ENCODE assay signal across 14 cellular contexts in genomic region chr3:197236362-197236761, GRCh38.
DNase-seq lines count a peak whose midpoint lies in the region; ATAC-seq, FAIRE-seq and TF ChIP-seq lines count a peak whose summit lies in the region.
"Had no signal": no experiment of that assay in that cellular context is flagged by ENCODE, and none has a peak within 500 bp of the region (broad histone marks: within the 10 kb centered on the region; RNA-seq: fewer than 3 reads in every experiment).

No MANE protein-coding gene starts in this region.

- H3K9me3 ChIP-seq in Caco-2: peaks cover 11% of the 10 kb centered on the region
- no peaks in the 10 kb centered on the region for H3K9me3 ChIP-seq in colonic mucosa
- H3K9me3 ChIP-seq in liver (ENCODE audit: control insufficient read depth in 4 of 4, low read length in 3 of 4): no peaks in the 10 kb centered on the region
- H3K9me3 ChIP-seq in small intestine (ENCODE audit: control insufficient read depth, low read depth): no peaks in the 10 kb centered on the region

- H3K9me3 Mint-ChIP-seq in Caco-2 (ENCODE audit: unreplicated experiment) (peaks cover 27% of the 10 kb centered on the region), osteocyte (ENCODE audit: unreplicated experiment) (peaks cover 17% of the 10 kb centered on the region)
- no peaks in the 10 kb centered on the region for H3K9me3 Mint-ChIP-seq in stimulated activated memory B cell treated with anti-CD40 and anti-IgM and Interleukin-4, amounts not matched to agents 10 μg/mL and 1 μg/mL and 100 μg/mL, for 72 hours

- H3K27me3 Mint-ChIP-seq in Caco-2 (ENCODE audit: insufficient read depth, unreplicated experiment) (no peaks in the 10 kb centered on the region), osteocyte (ENCODE audit: unreplicated experiment) (no peaks in the 10 kb centered on the region)
- H3K27me3 Mint-ChIP-seq in stimulated activated memory B cell treated with anti-CD40 and anti-IgM and Interleukin-4, amounts not matched to agents 10 μg/mL and 1 μg/mL and 100 μg/mL, for 72 hours: no peaks in the 10 kb centered on the region
- H3K27me3 Mint-ChIP-seq: CD8-positive, alpha-beta memory T cell had no signal

- peak overlapping the region; percentile 7 for H3K27ac ChIP-seq in colonic mucosa
- peak overlapping the region; percentile 22 to 43 for H3K27ac ChIP-seq in liver (ENCODE audit: low read depth in 1 of 2, low read length in 2 of 2)
- no peak overlapping the region for H3K27ac ChIP-seq in small intestine (ENCODE audit: low read depth in 1 of 2, low read length in 1 of 2)
- H3K27ac ChIP-seq: BLaER1 had no signal

- H3K4me1 Mint-ChIP-seq in Caco-2 (ENCODE audit: low read depth, unreplicated experiment) (peaks cover 25% of the 10 kb centered on the region), osteocyte (ENCODE audit: unreplicated experiment) (peaks cover 49% of the 10 kb centered on the region)
- H3K4me1 Mint-ChIP-seq in stimulated activated memory B cell treated with anti-CD40 and anti-IgM and Interleukin-4, amounts not matched to agents 10 μg/mL and 1 μg/mL and 100 μg/mL, for 72 hours: peaks cover 67% of the 10 kb centered on the region

- CTCF ChIA-PET in Caco-2 (lab: Charles Lee): no interaction called here

- H3K9ac ChIP-seq in colonic mucosa (ENCODE audit: low read depth in 2 of 2, low read length in 2 of 2): no peak overlapping the region
- H3K9ac ChIP-seq in liver (ENCODE audit: low read depth in 1 of 2, low read length in 2 of 2): no peak overlapping the region
- H3K9ac ChIP-seq: BLaER1 had no signal

- POLR2A ChIA-PET in Caco-2 (lab: Charles Lee): no interaction called here

- H3K36me3 ChIP-seq in Caco-2 (ENCODE audit: control insufficient read depth, insufficient read depth, low read length): no peaks in the 10 kb centered on the region
- no peaks in the 10 kb centered on the region for H3K36me3 ChIP-seq in colonic mucosa
- no peaks in the 10 kb centered on the region for H3K36me3 ChIP-seq in liver (ENCODE audit: control insufficient read depth in 4 of 4, insufficient read depth in 3 of 4, low read depth in 1 of 4, low read length in 3 of 4)
- H3K36me3 ChIP-seq in small intestine (ENCODE audit: control insufficient read depth in 2 of 2, insufficient read depth in 2 of 2, low read length in 2 of 2): peaks cover 0 to 3% of the 10 kb centered on the region in 2 donors

- no peaks in the 10 kb centered on the region for H3K27me3 ChIP-seq in Caco-2 (replicated peaks; ENCODE audit: control insufficient read depth, insufficient read depth, low read length)
- no peaks in the 10 kb centered on the region for H3K27me3 ChIP-seq in colonic mucosa
- H3K27me3 ChIP-seq in liver (ENCODE audit: control insufficient read depth in 4 of 4, insufficient read depth in 4 of 4, low read length in 3 of 4): no peaks in the 10 kb centered on the region
- no peaks in the 10 kb centered on the region for H3K27me3 ChIP-seq in small intestine (ENCODE audit: control insufficient read depth in 2 of 2, insufficient read depth in 2 of 2, low read length in 2 of 2)
- H3K27me3 ChIP-seq: BLaER1 had no signal

- TF ChIP-seq CTCF in Caco-2 (IDR thresholded peaks at IDR 0.05; ENCODE audit: insufficient read depth in 1 of 2, low read depth in 1 of 2, low read length in 1 of 2, severe bottlenecking in 1 of 2, unreplicated experiment in 1 of 2) (no peak), colonic mucosa (IDR thresholded peaks at IDR 0.05) (no peak), liver (IDR thresholded peaks at IDR 0.05; ENCODE audit: low read depth, low read length, missing input control) (no peak), foreskin fibroblast (IDR thresholded peaks at IDR 0.05; ENCODE audit: low read depth, low read length) (no peak), osteocyte (IDR thresholded peaks at IDR 0.05) (no peak)

- no TSS peak for BruUV-seq in Caco-2 (replicated peaks; lab: Mats Ljungman, UMichigan)

- DNase-seq in Caco-2 (no peak), colonic mucosa (peak; percentile 45), small intestine (peak; percentile 78), foreskin fibroblast (no peak), osteocyte (ENCODE audit: extremely low spot score, unreplicated experiment) (no peak)
- DNase-seq: 8988T; AML-193; Calu3; CD8-positive, alpha-beta memory T cell; DMS 273 treated with DMSO at 0.1 percent for 48 hours had no signal

- WGBS in liver: 42% methylated on average over 4 of the region's 4 CpGs
- 21 to 74% (median 56%) methylated on average over 4 of the region's 4 CpGs for WGBS in small intestine, 3 donors

- no peak overlapping the region for H3K27ac Mint-ChIP-seq in Caco-2 (ENCODE audit: unreplicated experiment)
- no peak overlapping the region for H3K27ac Mint-ChIP-seq in stimulated activated memory B cell treated with anti-CD40 and anti-IgM and Interleukin-4, amounts not matched to agents 10 μg/mL and 1 μg/mL and 100 μg/mL, for 72 hours
- no peak overlapping the region for H3K27ac Mint-ChIP-seq in osteocyte (ENCODE audit: unreplicated experiment)

- intact Hi-C loops in Caco-2 (cut with micrococcal nuclease; ENCODE audit: unreplicated experiment) (no loop called here), colonic mucosa (cut with DNase I) (no loop called here)

- peak; percentile 14 to 28 for TF ChIP-seq RAD21 in liver (IDR thresholded peaks at IDR 0.05)

- H3K4me3 ChIP-seq in Caco-2 (ENCODE audit: low read depth, low read length) (no peak overlapping the region), colonic mucosa (no peak overlapping the region), liver (ENCODE audit: low read depth in 1 of 3, low read length in 3 of 3) (peak overlapping the region in 1 of 3 donors; percentile 8), small intestine (ENCODE audit: low read depth in 1 of 2, low read length in 2 of 2) (no peak overlapping the region), foreskin fibroblast (ENCODE audit: low read depth in 1 of 2, low read length in 2 of 2) (no peak overlapping the region)
- H3K4me3 ChIP-seq: BLaER1 had no signal

- H3K4me1 ChIP-seq in Caco-2 (peaks cover 15% of the 10 kb centered on the region; the same call in 1 of the 2 replicates), colonic mucosa (no peaks in the 10 kb centered on the region), liver (ENCODE audit: control insufficient read depth in 4 of 4, insufficient read depth in 4 of 4, low read length in 3 of 4) (peaks cover 12 to 32% (median 14%) of the 10 kb centered on the region in 4 donors), small intestine (ENCODE audit: control insufficient read depth in 2 of 2, insufficient read depth in 1 of 2, low read depth in 1 of 2, low read length in 1 of 2) (peaks cover 5 to 7% of the 10 kb centered on the region in 2 donors)
- H3K4me1 ChIP-seq: BLaER1 had no signal

- H3K36me3 Mint-ChIP-seq in Caco-2 (ENCODE audit: insufficient read depth, unreplicated experiment): peaks cover 54% of the 10 kb centered on the region
- peaks cover 48% of the 10 kb centered on the region for H3K36me3 Mint-ChIP-seq in stimulated activated memory B cell treated with anti-CD40 and anti-IgM and Interleukin-4, amounts not matched to agents 10 μg/mL and 1 μg/mL and 100 μg/mL, for 72 hours
- H3K36me3 Mint-ChIP-seq in osteocyte (ENCODE audit: unreplicated experiment): peaks cover 43% of the 10 kb centered on the region

- peak overlapping the region; percentile 11 for H3K4me3 Mint-ChIP-seq in Caco-2 (ENCODE audit: unreplicated experiment)
- no peak overlapping the region for H3K4me3 Mint-ChIP-seq in stimulated activated memory B cell treated with anti-CD40 and anti-IgM and Interleukin-4, amounts not matched to agents 10 μg/mL and 1 μg/mL and 100 μg/mL, for 72 hours
- H3K4me3 Mint-ChIP-seq in osteocyte (ENCODE audit: unreplicated experiment): no peak overlapping the region
- H3K4me3 Mint-ChIP-seq: CD8-positive, alpha-beta memory T cell had no signal

- FAIRE-seq in small intestine (lab: Jason Lieb, UNC): no peak

- no peak for ATAC-seq in stimulated activated memory B cell treated with anti-CD40 and anti-IgM and Interleukin-4, amounts not matched to agents 10 μg/mL and 1 μg/mL and 100 μg/mL, for 72 hours
- ATAC-seq: HCT116 had no signal

TF ChIP-seq in liver, 16 proteins besides CTCF, POLR2A, EP300 and RAD21 (continues in another document):
- no peak for TF ChIP-seq EGR1 (IDR thresholded peaks at IDR 0.05; ENCODE audit: low read depth in 2 of 2)
- TF ChIP-seq RXRA (IDR thresholded peaks at IDR 0.05): peak; percentile 53 to 61
- peak; percentile 72 for TF ChIP-seq YY1 (IDR thresholded peaks at IDR 0.05)
- TF ChIP-seq JUND (IDR thresholded peaks at IDR 0.05): peak in 1 of 2 donors; percentile 59
- TF ChIP-seq MAX (IDR thresholded peaks at IDR 0.05): peak; percentile 63
- peak; percentile 65 for TF ChIP-seq FOXA2 (IDR thresholded peaks at IDR 0.05)
- TF ChIP-seq, protein P1, sequence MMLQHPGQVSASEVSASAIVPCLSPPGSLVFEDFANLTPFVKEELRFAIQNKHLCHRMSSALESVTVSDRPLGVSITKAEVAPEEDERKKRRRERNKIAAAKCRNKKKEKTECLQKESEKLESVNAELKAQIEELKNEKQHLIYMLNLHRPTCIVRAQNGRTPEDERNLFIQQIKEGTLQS (IDR thresholded peaks at IDR 0.05): peak; percentile 22
- TF ChIP-seq HNF4G (IDR thresholded peaks at IDR 0.05): peak; percentile 92

Comparison
In these comparisons a context has a peak if more than half of its experiments do, and no peak if none do; other contexts are left out.
1. DNase-seq: peak in colonic mucosa (single experiment) and small intestine (single experiment); none in Caco-2 (0 of 2), foreskin fibroblast (0 of 2) and osteocyte (single experiment).
2. H3K27ac ChIP-seq: peak in colonic mucosa (single experiment) and liver (2 of 2); none in small intestine (0 of 2).